Comparison of ENCODE assay signal across 8 cellular contexts in genomic region chr2:72917875-72918660, GRCh38. TPM values are rescaled to one million over a fixed set of nuclear protein-coding genes. Genes with fewer than 3 reads are reported as not detected.
DNase-seq lines count a peak whose midpoint lies in the region; ATAC-seq lines count a peak whose summit lies in the region.

No MANE protein-coding gene starts in this region.

- H3K27ac Mint-ChIP-seq in activated CD4-positive, alpha-beta memory T cell treated with anti-CD3 and anti-CD28 coated beads for 36 hours, result no peak overlapping the region
- H3K27ac Mint-ChIP-seq in activated CD4-positive, alpha-beta memory T cell treated with anti-CD3 and anti-CD28 coated beads, Interleukin-2, amount 10 ng/mL, durations not matched to agents 7 days and 5 days, result no peak overlapping the region

- peaks cover 0 to 5% of the 10 kb centered on the region in 2 donors for H3K9me3 ChIP-seq in esophagus (ENCODE audit: control insufficient read depth in 2 of 2, insufficient read depth in 1 of 2, low read depth in 1 of 2, low read length in 1 of 2)

- H3K4me1 ChIP-seq in esophagus (ENCODE audit: control insufficient read depth in 2 of 2, insufficient read depth in 2 of 2, low read length in 1 of 2), result peaks cover 14 to 18% of the 10 kb centered on the region in 2 donors

- H3K36me3 ChIP-seq in esophagus (ENCODE audit: control insufficient read depth in 2 of 2, insufficient read depth in 2 of 2, low read length in 1 of 2), result no peaks in the 10 kb centered on the region

- peak; percentile 9 for DNase-seq in activated CD4-positive, alpha-beta memory T cell treated with anti-CD3 and anti-CD28 coated beads for 36 hours
- no peak for DNase-seq in activated CD4-positive, alpha-beta memory T cell treated with anti-CD3 and anti-CD28 coated beads, Interleukin-2, amount 10 ng/mL, durations not matched to agents 7 days and 5 days
- DNase-seq in NCI-H2171 treated with DMSO at 0.1 percent for 48 hours (lab: John Stamatoyannopoulos, UW), result peak; percentile 41
- DNase-seq in GM19240 (ENCODE audit: insufficient read length, low spot score), result no peak

- WGBS in esophagus, 2 donors, result 2 to 3% methylated on average over 68 to 95 of the region's 95 CpGs

- H3K4me3 ChIP-seq in esophagus (ENCODE audit: low read depth in 1 of 2, low read length in 2 of 2) (peak overlapping the region; percentile 28 to 56), skin epidermis (peak overlapping the region in 6 of 7 experiments; percentile 8 to 41 (median 16))

- H3K36me3 Mint-ChIP-seq in activated CD4-positive, alpha-beta memory T cell treated with anti-CD3 and anti-CD28 coated beads for 36 hours, result no peaks in the 10 kb centered on the region
- no peaks in the 10 kb centered on the region for H3K36me3 Mint-ChIP-seq in activated CD4-positive, alpha-beta memory T cell treated with anti-CD3 and anti-CD28 coated beads, Interleukin-2, amount 10 ng/mL, durations not matched to agents 7 days and 5 days (ENCODE audit: low read depth)

- CTCF ChIA-PET in activated CD4-positive, alpha-beta memory T cell treated with anti-CD3 and anti-CD28 coated beads for 36 hours (lab: Charles Lee), result interaction anchor here (1.4 to 2.0 kb wide), 7 partner anchors 9 to 259 kb away, joined by 3 to 14 read pairs (median 10); partner anchors contain the start of gene SPR
- CTCF ChIA-PET in activated CD4-positive, alpha-beta memory T cell treated with anti-CD3 and anti-CD28 coated beads, Interleukin-2, amount 10 ng/mL, durations not matched to agents 7 days and 5 days (lab: Charles Lee), result interaction anchor here (1.3 kb wide), 1 partner anchor 56 kb away, joined by 4 read pairs; no protein-coding TSS in a partner anchor

- peaks cover 26% of the 10 kb centered on the region for H3K4me1 Mint-ChIP-seq in activated CD4-positive, alpha-beta memory T cell treated with anti-CD3 and anti-CD28 coated beads for 36 hours (ENCODE audit: low read depth)
- H3K4me1 Mint-ChIP-seq in activated CD4-positive, alpha-beta memory T cell treated with anti-CD3 and anti-CD28 coated beads, Interleukin-2, amount 10 ng/mL, durations not matched to agents 7 days and 5 days, result peaks cover 28% of the 10 kb centered on the region

- no peak for ATAC-seq in HG02870 (IDR thresholded peaks at IDR 0.05; ENCODE audit: unreplicated experiment)
- no peak for ATAC-seq in GM21737 (IDR thresholded peaks at IDR 0.05; ENCODE audit: unreplicated experiment)

- intact Hi-C loops in activated CD4-positive, alpha-beta memory T cell treated with anti-CD3 and anti-CD28 coated beads for 36 hours (cut with micrococcal nuclease), result loop anchor here (5.0 kb wide), 2 partner anchors 56 to 771 kb away; partner anchors contain the start of gene CYP26B1

- H3K27ac ChIP-seq in esophagus (ENCODE audit: low read depth in 2 of 2, low read length in 1 of 2) (no peak overlapping the region), skin epidermis (no peak overlapping the region)

- H3K9me3 Mint-ChIP-seq in activated CD4-positive, alpha-beta memory T cell treated with anti-CD3 and anti-CD28 coated beads for 36 hours, result no peaks in the 10 kb centered on the region
- no peaks in the 10 kb centered on the region for H3K9me3 Mint-ChIP-seq in activated CD4-positive, alpha-beta memory T cell treated with anti-CD3 and anti-CD28 coated beads, Interleukin-2, amount 10 ng/mL, durations not matched to agents 7 days and 5 days

- peak overlapping the region; percentile 39 for H3K4me3 Mint-ChIP-seq in activated CD4-positive, alpha-beta memory T cell treated with anti-CD3 and anti-CD28 coated beads for 36 hours
- no peak overlapping the region for H3K4me3 Mint-ChIP-seq in activated CD4-positive, alpha-beta memory T cell treated with anti-CD3 and anti-CD28 coated beads, Interleukin-2, amount 10 ng/mL, durations not matched to agents 7 days and 5 days

- POLR2A ChIA-PET in activated CD4-positive, alpha-beta memory T cell treated with anti-CD3 and anti-CD28 coated beads for 36 hours (lab: Charles Lee), result no interaction called here
- POLR2A ChIA-PET in activated CD4-positive, alpha-beta memory T cell treated with anti-CD3 and anti-CD28 coated beads, Interleukin-2, amount 10 ng/mL, durations not matched to agents 7 days and 5 days (lab: Charles Lee), result interaction anchor here (1.8 to 2.1 kb wide), 2 partner anchors 10 to 36 kb away, joined by 9 to 11 read pairs; no protein-coding TSS in a partner anchor

- peaks cover 77% of the 10 kb centered on the region for H3K27me3 Mint-ChIP-seq in activated CD4-positive, alpha-beta memory T cell treated with anti-CD3 and anti-CD28 coated beads for 36 hours
- H3K27me3 Mint-ChIP-seq in activated CD4-positive, alpha-beta memory T cell treated with anti-CD3 and anti-CD28 coated beads, Interleukin-2, amount 10 ng/mL, durations not matched to agents 7 days and 5 days, result peaks cover 85% of the 10 kb centered on the region

- H3K27me3 ChIP-seq in esophagus (ENCODE audit: control insufficient read depth in 1 of 2, insufficient read depth in 2 of 2, low read length in 2 of 2), result peaks cover 18 to 61% of the 10 kb centered on the region in 2 donors

RNA-seq across cellular contexts. Expression of gene EMX1, which starts 0.7 kb away (rescaled TPM):
- total RNA-seq in activated CD4-positive, alpha-beta memory T cell treated with anti-CD3 and anti-CD28 coated beads for 36 hours, result not detected
- not detected for total RNA-seq in activated CD4-positive, alpha-beta memory T cell treated with anti-CD3 and anti-CD28 coated beads, Interleukin-2, amount 10 ng/mL, durations not matched to agents 7 days and 5 days
- under 1 TPM; 0.05 to 0.08 TPM for polyA plus RNA-seq in esophagus

RNA-seq across cellular contexts. Expression of gene SPR, which starts 30.9 kb away (rescaled TPM):
- 1 to 10 TPM; 7.1 to 8.5 TPM for total RNA-seq in activated CD4-positive, alpha-beta memory T cell treated with anti-CD3 and anti-CD28 coated beads for 36 hours
- total RNA-seq in activated CD4-positive, alpha-beta memory T cell treated with anti-CD3 and anti-CD28 coated beads, Interleukin-2, amount 10 ng/mL, durations not matched to agents 7 days and 5 days, result under 1 TPM; 0.63 to 0.71 TPM
- polyA plus RNA-seq in esophagus, result 10 to 100 TPM; 17.2 to 18.2 TPM

Comparison
In these comparisons a context has a peak if more than half of its experiments do, and no peak if none do; other contexts are left out.
1. DNase-seq: peak in activated CD4-positive, alpha-beta memory T cell treated with anti-CD3 and anti-CD28 coated beads for 36 hours (single experiment) and NCI-H2171 treated with DMSO at 0.1 percent for 48 hours (single experiment); none in activated CD4-positive, alpha-beta memory T cell treated with anti-CD3 and anti-CD28 coated beads, Interleukin-2, amount 10 ng/mL, durations not matched to agents 7 days and 5 days (single experiment) and GM19240 (single experiment).
2. RNA of gene SPR, which starts 30.9 kb away (total RNA-seq): 7.1 to 8.5 TPM in activated CD4-positive, alpha-beta memory T cell treated with anti-CD3 and anti-CD28 coated beads for 36 hours; 0.63 to 0.71 TPM in activated CD4-positive, alpha-beta memory T cell treated with anti-CD3 and anti-CD28 coated beads, Interleukin-2, amount 10 ng/mL, durations not matched to agents 7 days and 5 days; every median in the first group is over 4 times any median in the second.